Comparison of ENCODE assay signal across 8 cellular contexts in genomic region chr9:98867434-98868168, GRCh38.
DNase-seq lines count a peak whose midpoint lies in the region; ATAC-seq and TF ChIP-seq lines count a peak whose summit lies in the region.

No MANE protein-coding gene starts in this region.

- TF ChIP-seq CTCF in PC-9 (conservative IDR thresholded peaks at IDR 0.05): no peak
- TF ChIP-seq CTCF in fibroblast of mammary gland (conservative IDR thresholded peaks at IDR 0.05; ENCODE audit: control insufficient read depth, insufficient read depth, low read depth, low read length): no peak
- no peak for TF ChIP-seq CTCF in psoas muscle (IDR thresholded peaks at IDR 0.05)

- WGBS in psoas muscle, 3 donors: 14 to 32% (median 21%) methylated on average over 4 of the region's 4 CpGs

- H3K36me3 ChIP-seq in PC-9 (ENCODE audit: low read depth) (no peaks in the 10 kb centered on the region), psoas muscle (ENCODE audit: insufficient read depth in 1 of 2, low read depth in 1 of 2) (no peaks in the 10 kb centered on the region)

- peak overlapping the region; percentile 19 for H2AFZ ChIP-seq in PC-9

- no peaks in the 10 kb centered on the region for H3F3A ChIP-seq in PC-9 (ENCODE audit: insufficient read depth, low read depth)

- peak; percentile 57 for DNase-seq in GDM1 (lab: John Stamatoyannopoulos, UW)
- peak in 1 of 2 experiments; percentile 23 for DNase-seq in PC-9
- peak; percentile 98 for DNase-seq in fibroblast of mammary gland (ENCODE audit: low read depth)
- peak; percentile 82 to 87 for DNase-seq in psoas muscle
- DNase-seq in COLO829 (ENCODE audit: low spot score): no peak
- no peak for DNase-seq in stimulated activated CD8-positive, alpha-beta memory T cell treated with anti-CD3 and anti-CD28 coated beads, Interleukin-4, amount 100 ng/mL, for 48 hours
- DNase-seq in NCI-H187 treated with DMSO at 0.1 percent for 48 hours (lab: John Stamatoyannopoulos, UW): no peak

- H3K79me2 ChIP-seq in PC-9 (ENCODE audit: low read depth): no peaks in the 10 kb centered on the region

- no TSS peak for BruUV-seq in PC-9 (replicated peaks; lab: Mats Ljungman, UMichigan)

- H3K27me3 ChIP-seq in PC-9 (ENCODE audit: insufficient read depth, low read depth) (no peaks in the 10 kb centered on the region), psoas muscle (ENCODE audit: insufficient read depth in 3 of 3, low read length in 2 of 3) (peaks cover 0 to 7% (median 3%) of the 10 kb centered on the region in 3 donors)

- H3K9me2 ChIP-seq in PC-9 (ENCODE audit: insufficient read depth): no peaks in the 10 kb centered on the region

- POLR2A ChIA-PET in PC-9 (lab: Charles Lee; ENCODE audit: unreplicated experiment): no interaction called here

- H3K9me3 ChIP-seq in PC-9 (ENCODE audit: insufficient read depth, low read depth) (no peaks in the 10 kb centered on the region), psoas muscle (no peaks in the 10 kb centered on the region)

- H3K4me3 ChIP-seq in PC-9 (no peak overlapping the region), fibroblast of mammary gland (ENCODE audit: control insufficient read depth, low read depth, low read length) (no peak overlapping the region), psoas muscle (no peak overlapping the region)

- peaks cover 23% of the 10 kb centered on the region for H3K4me1 ChIP-seq in PC-9 (replicated peaks; ENCODE audit: insufficient read depth)
- peaks cover 7% of the 10 kb centered on the region for H3K4me1 ChIP-seq in psoas muscle

- peak; percentile 77 to 83 (median 78) for ATAC-seq in psoas muscle
- ATAC-seq in HG02610 (IDR thresholded peaks at IDR 0.05; ENCODE audit: unreplicated experiment): no peak

- H3K27ac ChIP-seq in PC-9 (peak overlapping the region; percentile 54; the same call in 1 of the 2 replicates), psoas muscle (peak overlapping the region; percentile 61)

- CTCF ChIA-PET in PC-9 (lab: Charles Lee): no interaction called here

- intact Hi-C loops in PC-9 (cut with micrococcal nuclease; ENCODE audit: unreplicated experiment) (no loop called here), psoas muscle (cut with DNase I) (no loop called here)

- H3K4me2 ChIP-seq in PC-9: peak overlapping the region; percentile 43; the same call in 1 of the 2 replicates

- no peaks in the 10 kb centered on the region for H4K20me1 ChIP-seq in PC-9 (ENCODE audit: insufficient read depth)

Comparison
In these comparisons a context has a peak if more than half of its experiments do, and no peak if none do; other contexts are left out.
1. DNase-seq: peak in GDM1 (single experiment), fibroblast of mammary gland (single experiment) and psoas muscle (2 of 2); none in COLO829 (single experiment), stimulated activated CD8-positive, alpha-beta memory T cell treated with anti-CD3 and anti-CD28 coated beads, Interleukin-4, amount 100 ng/mL, for 48 hours (single experiment) and NCI-H187 treated with DMSO at 0.1 percent for 48 hours (single experiment).